ENCODE assay signal across 9 cellular contexts in genomic region chrX:83845397-83845796, GRCh38. TPM values are rescaled to one million over a fixed set of nuclear protein-coding genes. Genes with fewer than 3 reads are reported as not detected.
DNase-seq lines count a peak whose midpoint lies in the region; ATAC-seq and TF ChIP-seq lines count a peak whose summit lies in the region.
"Had no signal": no experiment of that assay in that cellular context is flagged by ENCODE, and none has a peak within 500 bp of the region (broad histone marks: within the 10 kb centered on the region; RNA-seq: fewer than 3 reads in every experiment).

No MANE protein-coding gene starts in this region.

- no peaks in the 10 kb centered on the region for H3K36me3 Mint-ChIP-seq in endodermal cell (ENCODE audit: low read depth)

- peaks cover 20% of the 10 kb centered on the region for H3K9me3 Mint-ChIP-seq in endodermal cell

- H3K36me3 ChIP-seq in endodermal cell (ENCODE audit: control insufficient read depth, insufficient read depth, low read length) (no peaks in the 10 kb centered on the region), osteoblast (ENCODE audit: insufficient read depth, low read length) (no peaks in the 10 kb centered on the region)

- DNase-seq in SHP77 (lab: John Stamatoyannopoulos, UW), result peak; percentile 4 to 13
- no peak for DNase-seq in SHP77 treated with DMSO at 0.1 percent for 48 hours (lab: John Stamatoyannopoulos, UW)
- peak; percentile 9 for DNase-seq in NOMO-1 treated with dmso at 0.1 percent for 144 hours (lab: John Stamatoyannopoulos, UW; ENCODE audit: unreplicated experiment)
- DNase-seq in endodermal cell, result peak; percentile 57
- peak; percentile 78 for DNase-seq in osteoblast (ENCODE audit: insufficient read length, low spot score, missing footprints)

- H3K27me3 ChIP-seq in endodermal cell (ENCODE audit: control insufficient read depth, insufficient read depth, low read length, poor library complexity, severe bottlenecking), result no peaks in the 10 kb centered on the region
- no peaks in the 10 kb centered on the region for H3K27me3 ChIP-seq in osteoblast (ENCODE audit: insufficient read depth, low read length)

- H3K4me2 ChIP-seq in osteoblast (ENCODE audit: insufficient read depth, low read length), result no peak overlapping the region

- no peaks in the 10 kb centered on the region for H3K4me1 Mint-ChIP-seq in endodermal cell

- no peak overlapping the region for H2AFZ ChIP-seq in osteoblast (ENCODE audit: low read length)

- TF ChIP-seq CTCF in endodermal cell (conservative IDR thresholded peaks at IDR 0.05) (peak; percentile 83), osteoblast (IDR thresholded peaks at IDR 0.05; ENCODE audit: extremely low read depth, low read depth, low read length) (peak; percentile 68)

- H3K9ac ChIP-seq in endodermal cell (ENCODE audit: extremely low read depth, low read length, poor library complexity, severe bottlenecking), result no peak overlapping the region

- no peaks in the 10 kb centered on the region for H3K27me3 Mint-ChIP-seq in endodermal cell (ENCODE audit: insufficient read depth)

- H3K4me1 ChIP-seq in endodermal cell (ENCODE audit: control insufficient read depth, insufficient read depth, low read length) (no peaks in the 10 kb centered on the region), osteoblast (ENCODE audit: insufficient read depth, low read length) (no peaks in the 10 kb centered on the region)

- H3K27ac Mint-ChIP-seq in endodermal cell, result no peak overlapping the region

- H3K4me3 ChIP-seq in endodermal cell (ENCODE audit: low read length) (no peak overlapping the region), osteoblast (ENCODE audit: insufficient read depth, low read length) (no peak overlapping the region)

- H3K79me2 ChIP-seq in osteoblast (ENCODE audit: insufficient read depth, low read length), result no peaks in the 10 kb centered on the region

- no peaks in the 10 kb centered on the region for H4K20me1 ChIP-seq in osteoblast (ENCODE audit: insufficient read depth, low read length)

- no peak overlapping the region for H3K27ac ChIP-seq in endodermal cell (ENCODE audit: low read depth, low read length)
- no peak overlapping the region for H3K27ac ChIP-seq in osteoblast (ENCODE audit: low read depth, low read length)

- no peak overlapping the region for H3K4me3 Mint-ChIP-seq in endodermal cell

- ATAC-seq in GM21447 (IDR thresholded peaks at IDR 0.05; ENCODE audit: unreplicated experiment) (peak; percentile 83), HG03520 (IDR thresholded peaks at IDR 0.05; ENCODE audit: unreplicated experiment) (peak; percentile 100), GM18520 (IDR thresholded peaks at IDR 0.05; ENCODE audit: unreplicated experiment) (no peak)

- H3K9me3 ChIP-seq in endodermal cell (ENCODE audit: control insufficient read depth, low read length) (no peaks in the 10 kb centered on the region), osteoblast (ENCODE audit: low read depth, low read length) (no peaks in the 10 kb centered on the region)

- WGBS in endodermal cell (ENCODE audit: insufficient coverage in 1 of 2, insufficient read length in 1 of 2), 2 experiments, result 11% methylated on average over 1 of the region's 2 CpGs; no CpG with 5 or more reads in 1 of the 2 experiments

RNA-seq across cellular contexts. Expression of gene CYLC1, which starts 15.5 kb away (rescaled TPM):
- total RNA-seq in endodermal cell, result not detected
- polyA plus RNA-seq in endodermal cell (2013, experiment 1 of 2), result not detected
- polyA plus RNA-seq in endodermal cell (2013, experiment 2 of 2), result not detected
- total RNA-seq in osteoblast, result not detected in 2 replicates
- total RNA-seq: Daoy had no signal
